1 cellular context compared by ENCODE assay signal in the genomic region with DNA sequence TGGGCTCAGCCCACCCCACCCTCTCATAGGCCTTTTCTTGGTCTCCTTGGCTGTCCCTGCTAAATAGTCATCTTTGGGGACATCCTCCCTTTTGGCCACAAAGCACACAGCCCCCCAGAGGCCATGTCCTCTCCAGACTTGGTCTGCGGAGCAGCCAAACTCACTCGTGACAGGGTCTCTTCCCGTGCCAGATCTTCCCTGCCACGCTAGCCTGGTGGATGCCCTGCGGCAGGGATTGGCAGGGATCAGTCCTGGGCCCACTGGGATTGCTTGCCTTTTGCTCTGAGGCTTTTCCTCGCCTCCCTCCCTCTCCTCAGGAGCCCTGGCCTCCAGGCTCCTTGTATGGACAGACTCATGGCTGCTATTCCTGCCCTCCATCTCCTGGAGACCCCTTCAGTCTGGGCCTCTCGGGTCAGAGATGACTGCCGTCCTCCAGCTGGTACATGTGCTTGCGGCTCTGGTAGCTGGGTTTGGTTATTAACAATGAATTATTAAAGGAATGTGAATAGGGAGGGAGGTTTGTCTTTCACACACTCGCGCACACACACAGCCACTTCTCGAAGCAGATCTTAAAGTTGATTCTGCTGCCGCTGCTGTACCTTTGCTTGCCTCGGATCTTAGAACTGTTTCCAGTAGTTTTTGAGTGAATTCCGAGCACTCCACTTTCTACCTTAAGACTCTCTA.
TF ChIP-seq lines count a peak whose summit lies in the region.

No MANE protein-coding gene starts in this region.

TF ChIP-seq in IMR-90, 13 proteins besides CTCF, POLR2A, EP300 and RAD21:
- TF ChIP-seq USF2 (IDR thresholded peaks at IDR 0.05; ENCODE audit: low read depth, low read length), result no peak
- no peak for TF ChIP-seq MXI1 (IDR thresholded peaks at IDR 0.05; ENCODE audit: borderline replicate concordance, low read depth, low read length)
- no peak for TF ChIP-seq SMC3 (IDR thresholded peaks at IDR 0.05; ENCODE audit: low read depth, low read length)
- TF ChIP-seq ELK1 (IDR thresholded peaks at IDR 0.05; ENCODE audit: borderline replicate concordance, low read depth, low read length), result no peak
TF ChIP-seq in IMR-90: peak in this region for 0.
